In genomic region chr7:47633134-47633533, GRCh38 we compare ENCODE assay signal across 36 cellular contexts. TPM values are rescaled to one million over a fixed set of nuclear protein-coding genes. Genes with fewer than 3 reads are reported as not detected.
"Had no signal": no experiment of that assay in that cellular context is flagged by ENCODE, and none has a peak within 500 bp of the region (broad histone marks: within the 10 kb centered on the region; RNA-seq: fewer than 3 reads in every experiment).

No MANE protein-coding gene starts in this region.

- H3K4me1 Mint-ChIP-seq: activated CD4-positive, alpha-beta T cell treated with anti-CD3 and anti-CD28 coated beads for 36 hours; activated CD4-positive, alpha-beta T cell treated with anti-CD3 and anti-CD28 coated beads, Interleukin-2, amount 10 ng/mL, durations not matched to agents 24 days and 14 days; activated CD8-positive, alpha-beta memory T cell treated with anti-CD3 and anti-CD28 coated beads, Interleukin-2, amount 10 ng/mL, durations not matched to agents 7 days and 5 days; activated naive CD4-positive, alpha-beta T cell treated with anti-CD3 and anti-CD28 coated beads, Interleukin-2, amount 50 U/mL, for 24 hours; activated naive CD8-positive, alpha-beta T cell treated with anti-CD3 and anti-CD28 coated beads for 36 hours; activated naive CD8-positive, alpha-beta T cell treated with anti-CD3 and anti-CD28 coated beads, Interleukin-2, amount 50 U/mL, for 24 hours had no signal

- H3K27me3 ChIP-seq: adrenal gland, body of pancreas, colonic mucosa, dorsolateral prefrontal cortex had no signal

- H3K4me3 Mint-ChIP-seq: activated CD4-positive, alpha-beta memory T cell treated with anti-CD3 and anti-CD28 coated beads for 36 hours; activated CD4-positive, alpha-beta T cell treated with anti-CD3 and anti-CD28 coated beads for 36 hours; activated CD4-positive, alpha-beta T cell treated with anti-CD3 and anti-CD28 coated beads, Interleukin-2, amount 10 ng/mL, durations not matched to agents 24 days and 14 days; activated CD8-positive, alpha-beta memory T cell treated with anti-CD3 and anti-CD28 coated beads, Interleukin-2, amount 10 ng/mL, durations not matched to agents 7 days and 5 days; activated CD8-positive, alpha-beta T cell treated with anti-CD3 and anti-CD28 coated beads, Interleukin-2, amount 10 ng/mL, durations not matched to agents 7 days and 5 days; activated naive CD4-positive, alpha-beta T cell treated with anti-CD3 and anti-CD28 coated beads for 36 hours; activated naive CD4-positive, alpha-beta T cell treated with anti-CD3 and anti-CD28 coated beads, Interleukin-2, amount 50 U/mL, for 24 hours; activated naive CD8-positive, alpha-beta T cell treated with anti-CD3 and anti-CD28 coated beads for 36 hours; activated naive CD8-positive, alpha-beta T cell treated with anti-CD3 and anti-CD28 coated beads, Interleukin-2, amount 50 U/mL, for 24 hours; activated T-helper 1 cell treated with anti-CD3 and anti-CD28 coated beads, Interleukin-12 subunit alpha, Interleukin-12 subunit beta, Interleukin-2, Interleukin-4 antibody, amounts not matched to agents 30 ng/mL and 10 ng/mL and 1 ng/mL, durations not matched to agents 14 hours and 24 hours and 36 hours; endodermal cell; T-helper 17 cell; T-helper 2 cell treated with Interferon-gamma antibody and Interleukin-4, amounts not matched to agents 5 μg/mL and 100 μg/mL, for 36 hours had no signal

- H3K4me1 ChIP-seq: colonic mucosa had no signal

- H3K9me3 Mint-ChIP-seq: activated CD4-positive, alpha-beta memory T cell treated with anti-CD3 and anti-CD28 coated beads for 36 hours; activated CD4-positive, alpha-beta T cell treated with anti-CD3 and anti-CD28 coated beads, Interleukin-2, amount 10 ng/mL, durations not matched to agents 24 days and 14 days; activated naive CD4-positive, alpha-beta T cell treated with anti-CD3 and anti-CD28 coated beads for 36 hours; activated naive CD4-positive, alpha-beta T cell treated with anti-CD3 and anti-CD28 coated beads, Interleukin-2, amount 50 U/mL, for 24 hours; activated naive CD8-positive, alpha-beta T cell treated with anti-CD3 and anti-CD28 coated beads for 36 hours; activated naive CD8-positive, alpha-beta T cell treated with anti-CD3 and anti-CD28 coated beads, Interleukin-2, amount 50 U/mL, for 24 hours; activated T-helper 1 cell treated with anti-CD3 and anti-CD28 coated beads, Interleukin-12 subunit alpha, Interleukin-12 subunit beta, Interleukin-2, Interleukin-4 antibody, amounts not matched to agents 30 ng/mL and 10 ng/mL and 1 ng/mL, durations not matched to agents 14 hours and 24 hours and 36 hours; activated T-helper 2 cell treated with anti-CD3 and anti-CD28 coated beads, Interferon-gamma antibody, Interleukin-2, Interleukin-4, amounts not matched to agents 10 μg/mL and 5 μg/mL and 100 μg/mL, durations not matched to agents 14 hours and 24 hours and 36 hours; T-helper 2 cell treated with Interferon-gamma antibody and Interleukin-4, amounts not matched to agents 5 μg/mL and 100 μg/mL, for 36 hours had no signal

- H3K36me3 Mint-ChIP-seq: activated CD4-positive, alpha-beta memory T cell treated with anti-CD3 and anti-CD28 coated beads for 36 hours; activated CD8-positive, alpha-beta memory T cell treated with anti-CD3 and anti-CD28 coated beads, Interleukin-2, amount 10 ng/mL, durations not matched to agents 7 days and 5 days; activated naive CD4-positive, alpha-beta T cell treated with anti-CD3 and anti-CD28 coated beads, Interleukin-2, amount 50 U/mL, for 24 hours; activated naive CD8-positive, alpha-beta T cell treated with anti-CD3 and anti-CD28 coated beads for 36 hours had no signal

- H3K9me3 ChIP-seq: adrenal gland, body of pancreas, colonic mucosa had no signal

- H3K4me3 ChIP-seq: adrenal gland, body of pancreas, colonic mucosa, dorsolateral prefrontal cortex had no signal

- H3K27ac Mint-ChIP-seq: activated CD4-positive, alpha-beta memory T cell treated with anti-CD3 and anti-CD28 coated beads for 36 hours; activated CD4-positive, alpha-beta T cell treated with anti-CD3 and anti-CD28 coated beads for 36 hours; activated CD4-positive, alpha-beta T cell treated with anti-CD3 and anti-CD28 coated beads, Interleukin-2, amount 10 ng/mL, durations not matched to agents 24 days and 14 days; activated CD8-positive, alpha-beta memory T cell treated with anti-CD3 and anti-CD28 coated beads, Interleukin-2, amount 10 ng/mL, durations not matched to agents 7 days and 5 days; activated CD8-positive, alpha-beta T cell treated with anti-CD3 and anti-CD28 coated beads, Interleukin-2, amount 10 ng/mL, durations not matched to agents 7 days and 5 days; activated naive CD4-positive, alpha-beta T cell treated with anti-CD3 and anti-CD28 coated beads for 36 hours; activated naive CD4-positive, alpha-beta T cell treated with anti-CD3 and anti-CD28 coated beads, Interleukin-2, amount 50 U/mL, for 24 hours; activated naive CD8-positive, alpha-beta T cell treated with anti-CD3 and anti-CD28 coated beads for 36 hours; activated naive CD8-positive, alpha-beta T cell treated with anti-CD3 and anti-CD28 coated beads, Interleukin-2, amount 50 U/mL, for 24 hours; activated T-helper 1 cell treated with anti-CD3 and anti-CD28 coated beads, Interleukin-12 subunit alpha, Interleukin-12 subunit beta, Interleukin-2, Interleukin-4 antibody, amounts not matched to agents 30 ng/mL and 10 ng/mL and 1 ng/mL, durations not matched to agents 14 hours and 24 hours and 36 hours; activated T-helper 2 cell treated with anti-CD3 and anti-CD28 coated beads, Interferon-gamma antibody, Interleukin-2, Interleukin-4, amounts not matched to agents 10 μg/mL and 5 μg/mL and 100 μg/mL, durations not matched to agents 14 hours and 24 hours and 36 hours; endodermal cell; T-helper 17 cell; T-helper 2 cell treated with Interferon-gamma antibody and Interleukin-4, amounts not matched to agents 5 μg/mL and 100 μg/mL, for 36 hours had no signal

- DNase-seq: activated CD4-positive, alpha-beta memory T cell treated with anti-CD3 and anti-CD28 coated beads for 36 hours; activated CD4-positive, alpha-beta T cell treated with anti-CD3 and anti-CD28 coated beads for 36 hours; activated CD4-positive, alpha-beta T cell treated with anti-CD3 and anti-CD28 coated beads, Interleukin-2, amount 10 ng/mL, durations not matched to agents 24 days and 14 days; activated CD4-positive, CD25-positive, alpha-beta regulatory T cell; activated CD4-positive, CD25-positive, alpha-beta regulatory T cell treated with anti-CD3 and anti-CD28 coated beads, Interleukin-2, amount 50 U/mL, for 72 hours; activated CD8-positive, alpha-beta memory T cell treated with anti-CD3 and anti-CD28 coated beads, Interleukin-2, amount 10 ng/mL, durations not matched to agents 7 days and 5 days; activated CD8-positive, alpha-beta memory T cell treated with anti-CD3 and anti-CD28 coated beads, Interleukin-2, amount 50 U/mL, for 4 hours; activated CD8-positive, alpha-beta T cell treated with anti-CD3 and anti-CD28 coated beads, Interleukin-2, amount 10 ng/mL, durations not matched to agents 7 days and 5 days; activated effector memory CD4-positive, alpha-beta T cell treated with anti-CD3 and anti-CD28 coated beads, Interleukin-2, amount 50 U/mL, for 16 hours; activated naive CD4-positive, alpha-beta T cell treated with anti-CD3 and anti-CD28 coated beads for 36 hours; activated naive CD8-positive, alpha-beta T cell treated with anti-CD3 and anti-CD28 coated beads for 36 hours; activated naive CD8-positive, alpha-beta T cell treated with anti-CD3 and anti-CD28 coated beads, Interleukin-2, amount 50 U/mL, for 24 hours; activated T-cell treated with anti-CD3 and anti-CD28 coated beads, Interleukin-2, amount 50 U/mL, for 1 hour; activated T-cell treated with anti-CD3 and anti-CD28 coated beads, Interleukin-2, amount 50 U/mL, for 48 hours; adrenal gland; amygdala; aorta; body of pancreas; central memory CD4-positive, alpha-beta T cell; cerebellar nuclear complex; colonic mucosa; dorsolateral prefrontal cortex; effector memory CD4-positive, alpha-beta T cell; endodermal cell; foreskin fibroblast; head of caudate nucleus; T-helper 1 cell; T-helper 17 cell; T1000; WERI-Rb-1 had no signal

- ATAC-seq: activated CD4-positive, alpha-beta T cell treated with anti-CD3 and anti-CD28 coated beads for 36 hours; activated CD8-positive, alpha-beta memory T cell treated with anti-CD3 and anti-CD28 coated beads, Interleukin-2, amount 10 ng/mL, durations not matched to agents 7 days and 5 days; activated CD8-positive, alpha-beta T cell treated with anti-CD3 and anti-CD28 coated beads, Interleukin-2, amount 10 ng/mL, durations not matched to agents 7 days and 5 days; activated naive CD8-positive, alpha-beta T cell treated with anti-CD3 and anti-CD28 coated beads, Interleukin-2, amount 50 U/mL, for 24 hours; body of pancreas; esophagus mucosa; T-helper 17 cell had no signal

- FAIRE-seq: frontal cortex had no signal

- H3K27ac ChIP-seq: adrenal gland, body of pancreas, colonic mucosa, dorsolateral prefrontal cortex, WERI-Rb-1 had no signal

- H3K27me3 Mint-ChIP-seq: activated CD4-positive, alpha-beta memory T cell treated with anti-CD3 and anti-CD28 coated beads for 36 hours; activated CD4-positive, alpha-beta T cell treated with anti-CD3 and anti-CD28 coated beads for 36 hours; activated CD4-positive, alpha-beta T cell treated with anti-CD3 and anti-CD28 coated beads, Interleukin-2, amount 10 ng/mL, durations not matched to agents 24 days and 14 days; activated CD8-positive, alpha-beta memory T cell treated with anti-CD3 and anti-CD28 coated beads, Interleukin-2, amount 10 ng/mL, durations not matched to agents 7 days and 5 days; activated naive CD4-positive, alpha-beta T cell treated with anti-CD3 and anti-CD28 coated beads, Interleukin-2, amount 50 U/mL, for 24 hours; activated naive CD8-positive, alpha-beta T cell treated with anti-CD3 and anti-CD28 coated beads, Interleukin-2, amount 50 U/mL, for 24 hours; T-helper 17 cell had no signal

- H3K36me3 ChIP-seq: adrenal gland, colonic mucosa, WERI-Rb-1 had no signal

RNA-seq across cellular contexts. Expression of gene TNS3, which starts 51.2 kb away (rescaled TPM):
- total RNA-seq: activated CD8-positive, alpha-beta T cell treated with anti-CD3 and anti-CD28 coated beads, Interleukin-2, amount 10 ng/mL, durations not matched to agents 7 days and 5 days had no signal
